In genomic region chr18:36186461-36187137, GRCh38 we compare ENCODE assay signal across 8 cellular contexts. TPM values are rescaled to one million over a fixed set of nuclear protein-coding genes. Genes with fewer than 3 reads are reported as not detected.
DNase-seq lines count a peak whose midpoint lies in the region; ATAC-seq, FAIRE-seq and TF ChIP-seq lines count a peak whose summit lies in the region.

No MANE protein-coding gene starts in this region.

- H2AFZ ChIP-seq in GM23248, result peak overlapping the region; percentile 99

- 7 to 8% methylated on average over 33 to 42 of the region's 42 CpGs for WGBS in GM23248 (ENCODE audit: low coverage in 1 of 2, low lambda C conversion rate in 2 of 2, missing lambda C conversion rate in 2 of 2), 2 experiments
- WGBS in esophagus muscularis mucosa, result 16% methylated on average over 30 of the region's 42 CpGs

- peak overlapping the region; percentile 93 for H3K4me2 ChIP-seq in GM23248 (ENCODE audit: unreplicated experiment)

- FAIRE-seq in HTR-8/SVneo (lab: Jason Lieb, UNC), result no peak

- H3K79me2 ChIP-seq in GM23248 (ENCODE audit: insufficient read depth), result peaks cover 41% of the 10 kb centered on the region

- H3K4me1 Mint-ChIP-seq in T-cell (peaks cover 13 to 15% (median 14%) of the 10 kb centered on the region in 3 donors), nephron (peaks cover 17% of the 10 kb centered on the region)

- TF ChIP-seq CTCF in AG04449 (IDR thresholded peaks at IDR 0.05; ENCODE audit: insufficient read depth, low read length, missing control alignments) (no peak), esophagus muscularis mucosa (IDR thresholded peaks at IDR 0.05) (no peak), nephron (IDR thresholded peaks at IDR 0.05; ENCODE audit: unreplicated experiment in 3 of 3) (no peak)

- H3K36me3 Mint-ChIP-seq in T-cell (no peaks in the 10 kb centered on the region), nephron (ENCODE audit: low read depth) (no peaks in the 10 kb centered on the region)

- H3K27me3 ChIP-seq in GM23248 (replicated peaks; ENCODE audit: insufficient read depth), result no peaks in the 10 kb centered on the region
- H3K27me3 ChIP-seq in esophagus muscularis mucosa, result no peaks in the 10 kb centered on the region

- CTCF ChIA-PET in AG04449 (lab: Yijun Ruan, JAX), result interaction anchor here (1.0 to 1.3 kb wide), 2 partner anchors 89 to 98 kb away, joined by 3 read pairs; no protein-coding TSS in a partner anchor
- CTCF ChIA-PET in T-cell (lab: Charles Lee), result no interaction called here

- DNase-seq in AG04449 (ENCODE audit: low read depth, low spot score), result no peak
- peak; percentile 59 for DNase-seq in GM23248
- DNase-seq in T-cell, result peak in 9 of 34 experiments; percentile 5 to 18 (median 8)
- DNase-seq in esophagus muscularis mucosa (ENCODE audit: extremely low spot score), result peak; percentile 91
- no peak for DNase-seq in HTR-8/SVneo (ENCODE audit: insufficient read length, low spot score)

- peak overlapping the region; percentile 78 to 83 (median 80) for H3K4me3 Mint-ChIP-seq in T-cell
- peak overlapping the region; percentile 87 to 89 (median 88) for H3K4me3 Mint-ChIP-seq in nephron

- H3K27ac ChIP-seq in GM23248, result no peak overlapping the region
- H3K27ac ChIP-seq in esophagus muscularis mucosa (replicated peaks in 1 of 4), result peak overlapping the region in 3 of 4 donors; percentile 20 to 47 (median 43)

- no peaks in the 10 kb centered on the region for H3K9me2 ChIP-seq in GM23248 (ENCODE audit: insufficient read depth)

- peak overlapping the region; percentile 87 for H3K9ac ChIP-seq in GM23248

- H3K4me3 ChIP-seq in AG04449 (ENCODE audit: low read depth, low read length) (peak overlapping the region; percentile 72), GM23248 (peak overlapping the region; percentile 86), esophagus muscularis mucosa (peak overlapping the region; percentile 67 to 80 (median 71))

- H3K27me3 Mint-ChIP-seq in T-cell (peaks cover 20 to 21% of the 10 kb centered on the region in 2 donors), nephron (ENCODE audit: low read depth) (peaks cover 57% of the 10 kb centered on the region)

- ATAC-seq in T-cell (replicated peaks in 1 of 4) (peak in 3 of 4 experiments; percentile 34 to 46 (median 40)), HG03469 (IDR thresholded peaks at IDR 0.05; ENCODE audit: unreplicated experiment) (no peak), GM18520 (IDR thresholded peaks at IDR 0.05; ENCODE audit: unreplicated experiment) (no peak)

- intact Hi-C loops in esophagus muscularis mucosa (cut with DNase I), result no loop called here

- H3F3A ChIP-seq in GM23248 (ENCODE audit: insufficient read depth), result no peaks in the 10 kb centered on the region

- H3K36me3 ChIP-seq in GM23248 (ENCODE audit: low read depth) (0 out of 2 replicates have a peak, but pooled peaks cover 1% of the 10 kb centered on the region), esophagus muscularis mucosa (no peaks in the 10 kb centered on the region)

- TF ChIP-seq POLR2A in esophagus muscularis mucosa (IDR thresholded peaks at IDR 0.05; ENCODE audit: low read depth), result no peak

- TF ChIP-seq EP300 in esophagus muscularis mucosa (IDR thresholded peaks at IDR 0.05), result no peak

- H4K20me1 ChIP-seq in GM23248 (ENCODE audit: insufficient read depth), result no peaks in the 10 kb centered on the region

- H3K27ac Mint-ChIP-seq in T-cell (no peak overlapping the region), nephron (no peak overlapping the region)

- H3K9me3 ChIP-seq in GM23248 (ENCODE audit: low read depth) (no peaks in the 10 kb centered on the region), esophagus muscularis mucosa (no peaks in the 10 kb centered on the region)

- peaks cover 11% of the 10 kb centered on the region for H3K4me1 ChIP-seq in GM23248 (ENCODE audit: insufficient read depth)
- peaks cover 8 to 23% (median 19%) of the 10 kb centered on the region in 4 donors for H3K4me1 ChIP-seq in esophagus muscularis mucosa

- POLR2A ChIA-PET in AG04449 (lab: Yijun Ruan, JAX), result no interaction called here
- POLR2A ChIA-PET in T-cell (lab: Charles Lee), result no interaction called here

- no peaks in the 10 kb centered on the region for H3K9me3 Mint-ChIP-seq in T-cell
- H3K9me3 Mint-ChIP-seq in nephron, result no peaks in the 10 kb centered on the region

- in situ Hi-C loops in GM23248 (cut with MboI), result no loop called here

RNA-seq across cellular contexts. Expression of gene MOCOS, which starts 0.7 kb away (rescaled TPM):
- 23.6 and 26.2 TPM in 2 replicates for total RNA-seq in GM23248 (2014; rRNA removed; shearing (Covaris generic))
- 14.3 and 17.9 TPM in 2 replicates for polyA plus RNA-seq in GM23248 (2016; fragmentation: Nextera tagmentation; extraction: Ambion mirVana)
- under 1 TPM; 0.05 to 0.47 (median 0.16) TPM for total RNA-seq in T-cell
- 1 to 10 TPM in 3 of 4 donors, under 1 TPM in 1; 0.98 to 1.7 (median 1.4) TPM for total RNA-seq in esophagus muscularis mucosa

RNA-seq across cellular contexts. Expression of gene ELP2, which starts 56.9 kb away (rescaled TPM):
- 86.0 and 103 TPM in 2 replicates for total RNA-seq in GM23248 (2014; rRNA removed; shearing (Covaris generic))
- 57.6 and 63.6 TPM in 2 replicates for polyA plus RNA-seq in GM23248 (2016; fragmentation: Nextera tagmentation; extraction: Ambion mirVana)
- 100 to 1,000 TPM; 109 to 156 (median 150) TPM for total RNA-seq in T-cell
- 10 to 100 TPM; 43.4 to 63.1 (median 48.2) TPM for total RNA-seq in esophagus muscularis mucosa

RNA-seq across cellular contexts. Expression of gene SLC39A6, which starts 57.5 kb away (rescaled TPM):
- total RNA-seq in GM23248 (2014; rRNA removed; shearing (Covaris generic)), result 104 and 115 TPM in 2 replicates
- polyA plus RNA-seq in GM23248 (2016; fragmentation: Nextera tagmentation; extraction: Ambion mirVana), result 80.5 and 81.1 TPM in 2 replicates
- total RNA-seq in T-cell, result 10 to 100 TPM; 14.3 to 18.3 (median 16.8) TPM
- 10 to 100 TPM; 26.6 to 39.1 (median 33.5) TPM for total RNA-seq in esophagus muscularis mucosa

Comparison
In these comparisons a context has a peak if more than half of its experiments do, and no peak if none do; other contexts are left out.
1. DNase-seq: peak in GM23248 (single experiment) and esophagus muscularis mucosa (single experiment); none in AG04449 (single experiment) and HTR-8/SVneo (single experiment).
2. ATAC-seq: peak in T-cell (3 of 4); none in HG03469 (single experiment) and GM18520 (single experiment).
3. Peak in every context shown above with its lines, with median percentiles within 50 percentile points of each other: H3K4me3 ChIP-seq.